In the genomic region with DNA sequence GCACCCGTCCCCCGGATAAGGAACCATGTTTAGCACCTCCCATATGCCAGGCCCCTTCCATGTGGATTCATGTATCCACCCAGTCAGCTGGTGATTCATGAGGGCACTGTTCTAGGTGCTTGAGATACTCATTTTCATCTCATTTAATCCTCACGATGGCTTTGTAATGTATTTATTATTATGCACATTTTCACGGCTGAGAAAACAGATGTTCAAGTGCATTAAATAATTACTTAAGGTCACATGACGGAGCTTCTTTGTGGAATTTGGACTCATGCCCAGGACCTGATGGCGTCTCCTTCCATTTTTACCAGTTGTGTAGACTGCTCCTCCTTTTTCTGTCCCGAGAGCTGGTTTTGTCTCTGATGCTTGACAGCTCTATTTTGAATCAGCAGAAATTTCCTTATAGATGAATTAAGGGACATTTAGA, we compare ENCODE assay signal across 1 cellular context.
A peak's percentile ranks its signal among the peaks of the same experiment; 100 is the strongest.
TF ChIP-seq lines count a peak whose summit lies in the region.

No MANE protein-coding gene starts in this region.

TF ChIP-seq in HEK293, 187 proteins besides CTCF, POLR2A, EP300 and RAD21 (continued from another document and continues in another):
- TF ChIP-seq, protein P1, sequence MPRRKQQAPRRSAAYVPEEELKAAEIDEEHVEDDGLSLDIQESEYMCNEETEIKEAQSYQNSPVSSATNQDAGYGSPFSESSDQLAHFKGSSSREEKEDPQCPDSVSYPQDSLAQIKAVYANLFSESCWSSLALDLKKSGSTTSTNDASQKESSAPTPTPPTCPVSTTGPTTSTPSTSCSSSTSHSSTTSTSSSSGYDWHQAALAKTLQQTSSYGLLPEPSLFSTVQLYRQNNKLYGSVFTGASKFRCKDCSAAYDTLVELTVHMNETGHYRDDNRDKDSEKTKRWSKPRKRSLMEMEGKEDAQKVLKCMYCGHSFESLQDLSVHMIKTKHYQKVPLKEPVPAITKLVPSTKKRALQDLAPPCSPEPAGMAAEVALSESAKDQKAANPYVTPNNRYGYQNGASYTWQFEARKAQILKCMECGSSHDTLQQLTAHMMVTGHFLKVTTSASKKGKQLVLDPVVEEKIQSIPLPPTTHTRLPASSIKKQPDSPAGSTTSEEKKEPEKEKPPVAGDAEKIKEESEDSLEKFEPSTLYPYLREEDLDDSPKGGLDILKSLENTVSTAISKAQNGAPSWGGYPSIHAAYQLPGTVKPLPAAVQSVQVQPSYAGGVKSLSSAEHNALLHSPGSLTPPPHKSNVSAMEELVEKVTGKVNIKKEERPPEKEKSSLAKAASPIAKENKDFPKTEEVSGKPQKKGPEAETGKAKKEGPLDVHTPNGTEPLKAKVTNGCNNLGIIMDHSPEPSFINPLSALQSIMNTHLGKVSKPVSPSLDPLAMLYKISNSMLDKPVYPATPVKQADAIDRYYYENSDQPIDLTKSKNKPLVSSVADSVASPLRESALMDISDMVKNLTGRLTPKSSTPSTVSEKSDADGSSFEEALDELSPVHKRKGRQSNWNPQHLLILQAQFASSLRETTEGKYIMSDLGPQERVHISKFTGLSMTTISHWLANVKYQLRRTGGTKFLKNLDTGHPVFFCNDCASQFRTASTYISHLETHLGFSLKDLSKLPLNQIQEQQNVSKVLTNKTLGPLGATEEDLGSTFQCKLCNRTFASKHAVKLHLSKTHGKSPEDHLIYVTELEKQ (tag by site-specific recombination; IDR thresholded peaks at IDR 0.05; ENCODE audit: borderline replicate concordance), result peak; percentile 83
- TF ChIP-seq ZSCAN30 (tag by site-specific recombination; IDR thresholded peaks at IDR 0.05) (no peak), ZBTB20 (tag by site-specific recombination; IDR thresholded peaks at IDR 0.05) (peak; percentile 31; the same call in 1 of the 2 replicates), HOXC10 (CRISPR knock-in tag; IDR thresholded peaks at IDR 0.05) (no peak), SETDB1 (IDR thresholded peaks at IDR 0.05; ENCODE audit: insufficient read length, low read length) (no peak), ZFHX2 (tag by site-specific recombination; conservative IDR thresholded peaks at IDR 0.05) (no peak), ZNF768 (tag by site-specific recombination; IDR thresholded peaks at IDR 0.05) (no peak), ZNF404 (tag by site-specific recombination; IDR thresholded peaks at IDR 0.05) (no peak), ZNF548 (tag by site-specific recombination; IDR thresholded peaks at IDR 0.05) (no peak), ZNF24 (tag by site-specific recombination; IDR thresholded peaks at IDR 0.05) (peak; percentile 53; the same call in 1 of the 2 replicates), ZXDB (tag by site-specific recombination; IDR thresholded peaks at IDR 0.05) (peak; percentile 66), ZNF239 (tag by site-specific recombination; IDR thresholded peaks at IDR 0.05) (no peak), ZNF37A (tag by site-specific recombination; IDR thresholded peaks at IDR 0.05) (no peak), ZNF16 (tag by site-specific recombination; IDR thresholded peaks at IDR 0.05; ENCODE audit: low read depth) (no peak), MYNN (tag by site-specific recombination; IDR thresholded peaks at IDR 0.05; ENCODE audit: borderline replicate concordance) (no peak), ZNF645 (tag by site-specific recombination; IDR thresholded peaks at IDR 0.05) (no peak), ZNF837 (tag by site-specific recombination; IDR thresholded peaks at IDR 0.05) (no peak), ZNF561 (tag by site-specific recombination; IDR thresholded peaks at IDR 0.05; ENCODE audit: borderline replicate concordance) (no peak), ZNF660 (tag by site-specific recombination; IDR thresholded peaks at IDR 0.05) (0 out of 2 replicates have a peak, but pooled peaks have one; percentile 23), ZNF394 (tag by site-specific recombination; IDR thresholded peaks at IDR 0.05; ENCODE audit: borderline replicate concordance) (peak; percentile 60; the same call in 1 of the 2 replicates), IKZF3 (tag by site-specific recombination; IDR thresholded peaks at IDR 0.05) (no peak), ZNF114 (tag by site-specific recombination; IDR thresholded peaks at IDR 0.05) (no peak), ZNF596 (tag by site-specific recombination; IDR thresholded peaks at IDR 0.05) (no peak), ZNF391 (tag by site-specific recombination; IDR thresholded peaks at IDR 0.05; ENCODE audit: borderline replicate concordance, low read depth) (peak; percentile 73; the same call in 1 of the 2 replicates), HOXD13 (CRISPR knock-in tag; IDR thresholded peaks at IDR 0.05; ENCODE audit: borderline replicate concordance) (no peak), KLF1 (tag by site-specific recombination; IDR thresholded peaks at IDR 0.05) (peak; percentile 29; the same call in 1 of the 2 replicates), ZNF416 (tag by site-specific recombination; IDR thresholded peaks at IDR 0.05) (no peak), ZBTB1 (tag by site-specific recombination; IDR thresholded peaks at IDR 0.05) (no peak), KLF8 (tag by site-specific recombination; IDR thresholded peaks at IDR 0.05) (peak; percentile 62; the same call in 1 of the 2 replicates), SALL2 (tag by site-specific recombination; IDR thresholded peaks at IDR 0.05; ENCODE audit: borderline replicate concordance) (no peak), ZNF629 (tag by site-specific recombination; IDR thresholded peaks at IDR 0.05) (peak; percentile 85), BCL11A (tag by site-specific recombination; IDR thresholded peaks at IDR 0.05; ENCODE audit: low read depth) (0 out of 2 replicates have a peak, but pooled peaks have one; percentile 45), ZNF571 (tag by site-specific recombination; IDR thresholded peaks at IDR 0.05) (no peak), FEZF1 (tag by site-specific recombination; IDR thresholded peaks at IDR 0.05) (peak; percentile 92), ZNF785 (tag by site-specific recombination; IDR thresholded peaks at IDR 0.05) (no peak), BCL11B (tag by site-specific recombination; IDR thresholded peaks at IDR 0.05; ENCODE audit: low read depth) (no peak), HOXA7 (CRISPR knock-in tag; IDR thresholded peaks at IDR 0.05; ENCODE audit: borderline replicate concordance) (no peak), SP2 (tag by site-specific recombination; IDR thresholded peaks at IDR 0.05) (0 out of 2 replicates have a peak, but pooled peaks have one; percentile 41), ZNF223 (tag by site-specific recombination; IDR thresholded peaks at IDR 0.05) (no peak), MEIS1 (CRISPR knock-in tag; IDR thresholded peaks at IDR 0.05; ENCODE audit: borderline replicate concordance) (no peak), ZNF544 (tag by site-specific recombination; IDR thresholded peaks at IDR 0.05) (no peak), OSR2 (tag by site-specific recombination; IDR thresholded peaks at IDR 0.05) (peak; percentile 87), YY1 (tag by site-specific recombination; IDR thresholded peaks at IDR 0.05) (no peak), ZNF514 (tag by site-specific recombination; IDR thresholded peaks at IDR 0.05) (no peak), ZNF184 (tag by site-specific recombination; IDR thresholded peaks at IDR 0.05) (peak; percentile 47; the same call in 1 of the 2 replicates), ZIC2 (tag by site-specific recombination; IDR thresholded peaks at IDR 0.05) (no peak), ZFP69B (tag by site-specific recombination; IDR thresholded peaks at IDR 0.05) (0 out of 2 replicates have a peak, but pooled peaks have one; percentile 28), ZSCAN23 (tag by site-specific recombination; IDR thresholded peaks at IDR 0.05) (no peak), ZNF624 (tag by site-specific recombination; IDR thresholded peaks at IDR 0.05) (no peak), ZBTB8A (tag by site-specific recombination; IDR thresholded peaks at IDR 0.05) (peak; percentile 54)
- TF ChIP-seq, protein P2, sequence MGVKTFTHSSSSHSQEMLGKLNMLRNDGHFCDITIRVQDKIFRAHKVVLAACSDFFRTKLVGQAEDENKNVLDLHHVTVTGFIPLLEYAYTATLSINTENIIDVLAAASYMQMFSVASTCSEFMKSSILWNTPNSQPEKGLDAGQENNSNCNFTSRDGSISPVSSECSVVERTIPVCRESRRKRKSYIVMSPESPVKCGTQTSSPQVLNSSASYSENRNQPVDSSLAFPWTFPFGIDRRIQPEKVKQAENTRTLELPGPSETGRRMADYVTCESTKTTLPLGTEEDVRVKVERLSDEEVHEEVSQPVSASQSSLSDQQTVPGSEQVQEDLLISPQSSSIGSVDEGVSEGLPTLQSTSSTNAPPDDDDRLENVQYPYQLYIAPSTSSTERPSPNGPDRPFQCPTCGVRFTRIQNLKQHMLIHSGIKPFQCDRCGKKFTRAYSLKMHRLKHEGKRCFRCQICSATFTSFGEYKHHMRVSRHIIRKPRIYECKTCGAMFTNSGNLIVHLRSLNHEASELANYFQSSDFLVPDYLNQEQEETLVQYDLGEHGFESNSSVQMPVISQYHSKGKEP (tag by site-specific recombination; IDR thresholded peaks at IDR 0.05), result peak; percentile 89
- TF ChIP-seq, protein P3, sequence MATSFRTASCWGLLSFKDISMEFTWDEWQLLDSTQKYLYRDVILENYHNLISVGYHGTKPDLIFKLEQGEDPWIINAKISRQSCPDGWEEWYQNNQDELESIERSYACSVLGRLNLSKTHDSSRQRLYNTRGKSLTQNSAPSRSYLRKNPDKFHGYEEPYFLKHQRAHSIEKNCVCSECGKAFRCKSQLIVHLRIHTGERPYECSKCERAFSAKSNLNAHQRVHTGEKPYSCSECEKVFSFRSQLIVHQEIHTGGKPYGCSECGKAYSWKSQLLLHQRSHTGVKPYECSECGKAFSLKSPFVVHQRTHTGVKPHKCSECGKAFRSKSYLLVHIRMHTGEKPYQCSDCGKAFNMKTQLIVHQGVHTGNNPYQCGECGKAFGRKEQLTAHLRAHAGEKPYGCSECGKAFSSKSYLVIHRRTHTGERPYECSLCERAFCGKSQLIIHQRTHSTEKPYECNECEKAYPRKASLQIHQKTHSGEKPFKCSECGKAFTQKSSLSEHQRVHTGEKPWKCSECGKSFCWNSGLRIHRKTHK (tag by site-specific recombination; IDR thresholded peaks at IDR 0.05), result no peak
- TF ChIP-seq, protein P4, sequence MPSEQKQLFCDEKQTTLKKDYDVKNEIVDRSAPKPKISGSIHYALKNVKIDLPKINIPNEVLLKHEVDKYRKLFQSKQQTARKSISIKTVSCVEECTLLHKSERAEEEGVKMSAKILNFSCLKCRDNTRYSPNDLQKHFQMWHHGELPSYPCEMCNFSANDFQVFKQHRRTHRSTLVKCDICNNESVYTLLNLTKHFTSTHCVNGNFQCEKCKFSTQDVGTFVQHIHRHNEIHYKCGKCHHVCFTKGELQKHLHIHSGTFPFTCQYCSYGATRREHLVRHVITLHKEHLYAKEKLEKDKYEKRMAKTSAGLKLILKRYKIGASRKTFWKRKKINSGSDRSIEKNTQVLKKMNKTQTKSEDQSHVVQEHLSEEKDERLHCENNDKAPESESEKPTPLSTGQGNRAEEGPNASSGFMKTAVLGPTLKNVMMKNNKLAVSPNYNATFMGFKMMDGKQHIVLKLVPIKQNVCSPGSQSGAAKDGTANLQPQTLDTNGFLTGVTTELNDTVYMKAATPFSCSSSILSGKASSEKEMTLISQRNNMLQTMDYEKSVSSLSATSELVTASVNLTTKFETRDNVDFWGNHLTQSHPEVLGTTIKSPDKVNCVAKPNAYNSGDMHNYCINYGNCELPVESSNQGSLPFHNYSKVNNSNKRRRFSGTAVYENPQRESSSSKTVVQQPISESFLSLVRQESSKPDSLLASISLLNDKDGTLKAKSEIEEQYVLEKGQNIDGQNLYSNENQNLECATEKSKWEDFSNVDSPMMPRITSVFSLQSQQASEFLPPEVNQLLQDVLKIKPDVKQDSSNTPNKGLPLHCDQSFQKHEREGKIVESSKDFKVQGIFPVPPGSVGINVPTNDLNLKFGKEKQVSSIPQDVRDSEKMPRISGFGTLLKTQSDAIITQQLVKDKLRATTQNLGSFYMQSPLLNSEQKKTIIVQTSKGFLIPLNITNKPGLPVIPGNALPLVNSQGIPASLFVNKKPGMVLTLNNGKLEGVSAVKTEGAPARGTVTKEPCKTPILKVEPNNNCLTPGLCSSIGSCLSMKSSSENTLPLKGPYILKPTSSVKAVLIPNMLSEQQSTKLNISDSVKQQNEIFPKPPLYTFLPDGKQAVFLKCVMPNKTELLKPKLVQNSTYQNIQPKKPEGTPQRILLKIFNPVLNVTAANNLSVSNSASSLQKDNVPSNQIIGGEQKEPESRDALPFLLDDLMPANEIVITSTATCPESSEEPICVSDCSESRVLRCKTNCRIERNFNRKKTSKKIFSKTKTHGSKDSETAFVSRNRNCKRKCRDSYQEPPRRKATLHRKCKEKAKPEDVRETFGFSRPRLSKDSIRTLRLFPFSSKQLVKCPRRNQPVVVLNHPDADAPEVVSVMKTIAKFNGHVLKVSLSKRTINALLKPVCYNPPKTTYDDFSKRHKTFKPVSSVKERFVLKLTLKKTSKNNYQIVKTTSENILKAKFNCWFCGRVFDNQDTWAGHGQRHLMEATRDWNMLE (tag by site-specific recombination; conservative IDR thresholded peaks at IDR 0.05; ENCODE audit: low read depth), result no peak
- TF ChIP-seq, protein P5, sequence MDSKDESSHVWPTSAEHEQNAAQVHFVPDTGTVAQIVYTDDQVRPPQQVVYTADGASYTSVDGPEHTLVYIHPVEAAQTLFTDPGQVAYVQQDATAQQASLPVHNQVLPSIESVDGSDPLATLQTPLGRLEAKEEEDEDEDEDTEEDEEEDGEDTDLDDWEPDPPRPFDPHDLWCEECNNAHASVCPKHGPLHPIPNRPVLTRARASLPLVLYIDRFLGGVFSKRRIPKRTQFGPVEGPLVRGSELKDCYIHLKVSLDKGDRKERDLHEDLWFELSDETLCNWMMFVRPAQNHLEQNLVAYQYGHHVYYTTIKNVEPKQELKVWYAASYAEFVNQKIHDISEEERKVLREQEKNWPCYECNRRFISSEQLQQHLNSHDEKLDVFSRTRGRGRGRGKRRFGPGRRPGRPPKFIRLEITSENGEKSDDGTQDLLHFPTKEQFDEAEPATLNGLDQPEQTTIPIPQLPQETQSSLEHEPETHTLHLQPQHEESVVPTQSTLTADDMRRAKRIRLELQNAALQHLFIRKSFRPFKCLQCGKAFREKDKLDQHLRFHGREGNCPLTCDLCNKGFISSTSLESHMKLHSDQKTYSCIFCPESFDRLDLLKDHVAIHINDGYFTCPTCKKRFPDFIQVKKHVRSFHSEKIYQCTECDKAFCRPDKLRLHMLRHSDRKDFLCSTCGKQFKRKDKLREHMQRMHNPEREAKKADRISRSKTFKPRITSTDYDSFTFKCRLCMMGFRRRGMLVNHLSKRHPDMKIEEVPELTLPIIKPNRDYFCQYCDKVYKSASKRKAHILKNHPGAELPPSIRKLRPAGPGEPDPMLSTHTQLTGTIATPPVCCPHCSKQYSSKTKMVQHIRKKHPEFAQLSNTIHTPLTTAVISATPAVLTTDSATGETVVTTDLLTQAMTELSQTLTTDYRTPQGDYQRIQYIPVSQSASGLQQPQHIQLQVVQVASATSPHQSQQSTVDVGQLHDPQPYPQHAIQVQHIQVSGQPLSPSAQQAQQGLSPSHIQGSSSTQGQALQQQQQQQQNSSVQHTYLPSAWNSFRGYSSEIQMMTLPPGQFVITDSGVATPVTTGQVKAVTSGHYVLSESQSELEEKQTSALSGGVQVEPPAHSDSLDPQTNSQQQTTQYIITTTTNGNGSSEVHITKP (tag by site-specific recombination; IDR thresholded peaks at IDR 0.05), result peak; percentile 41; the same call in 1 of the 2 replicates
